In genomic region chr12:51821423-51822260, GRCh38 we compare ENCODE assay signal across 8 cellular contexts. TPM values are rescaled to one million over a fixed set of nuclear protein-coding genes. Genes with fewer than 3 reads are reported as not detected.
DNase-seq lines count a peak whose midpoint lies in the region; ATAC-seq, FAIRE-seq and TF ChIP-seq lines count a peak whose summit lies in the region.

No MANE protein-coding gene starts in this region.

- H4K20me1 ChIP-seq in HepG2 (ENCODE audit: insufficient read depth, low read length): no peaks in the 10 kb centered on the region

- no peaks in the 10 kb centered on the region for H3K79me2 ChIP-seq in HepG2 (ENCODE audit: insufficient read depth, low read length)

- CTCF ChIA-PET in HepG2 (lab: Yijun Ruan, JAX; ENCODE audit: low intra/inter-chr PET ratio, low total read pairs): no interaction called here

- no peak for TF ChIP-seq POLR2A in HepG2 (IDR thresholded peaks at IDR 0.05; ENCODE audit: insufficient read depth in 1 of 2, low read depth in 2 of 2, low read length in 2 of 2)
- TF ChIP-seq POLR2A in vagina (IDR thresholded peaks at IDR 0.05): no peak

- intact Hi-C loops in HepG2 (cut with micrococcal nuclease; ENCODE audit: unreplicated experiment): no loop called here
- intact Hi-C loops in vagina (cut with DNase I): no loop called here

- POLR2A ChIA-PET in HepG2 (lab: Yijun Ruan, JAX): no interaction called here

- DNase-seq in HepG2 (ENCODE audit: low spot score) (no peak), bronchial epithelial cell (ENCODE audit: low read depth) (no peak), vagina (ENCODE audit: extremely low spot score in 2 of 2) (no peak), DMS153 treated with DMSO at 0.1 percent for 48 hours (lab: John Stamatoyannopoulos, UW; ENCODE audit: unreplicated experiment) (no peak)

- H3K4me1 ChIP-seq in liver (ENCODE audit: control insufficient read depth in 4 of 4, insufficient read depth in 4 of 4, low read length in 3 of 4) (peaks cover 0 to 11% (median 6%) of the 10 kb centered on the region in 4 donors), HepG2 (ENCODE audit: insufficient read depth, low read length) (no peaks in the 10 kb centered on the region), mucosa of stomach (ENCODE audit: control insufficient read depth, insufficient read depth, low read length) (peaks cover 22% of the 10 kb centered on the region), vagina (peaks cover 16% of the 10 kb centered on the region)

- WGBS in liver: 65% methylated on average over 103 of the region's 103 CpGs
- 96% methylated on average over 64 of the region's 103 CpGs for WGBS in HepG2 (ENCODE audit: low lambda C conversion rate)

- H3K27ac ChIP-seq in liver (ENCODE audit: low read depth in 1 of 2, low read length in 2 of 2) (no peak overlapping the region), HepG2 (ENCODE audit: extremely low read length, insufficient read depth, low read length) (no peak overlapping the region), vagina (peak overlapping the region; percentile 10)

- TF ChIP-seq RAD21 in liver (IDR thresholded peaks at IDR 0.05) (no peak), HepG2 (CRISPR knock-in tag; IDR thresholded peaks at IDR 0.05) (no peak)

- ATAC-seq in HepG2: no peak
- ATAC-seq in HG03469 (IDR thresholded peaks at IDR 0.05; ENCODE audit: unreplicated experiment): no peak
- ATAC-seq in GM21528 (IDR thresholded peaks at IDR 0.05; ENCODE audit: low FRiP score, unreplicated experiment): no peak

- no TSS peak for BruUV-seq in HepG2 (replicated peaks; lab: Mats Ljungman, UMichigan)

- H3K4me3 ChIP-seq in liver (ENCODE audit: low read depth in 1 of 3, low read length in 3 of 3): peak overlapping the region in 2 of 3 donors; percentile 21 to 47
- no peak overlapping the region for H3K4me3 ChIP-seq in HepG2 (replicated peaks in 1 of 3; ENCODE audit: insufficient read depth in 1 of 3, low read depth in 2 of 3, low read length in 3 of 3)
- H3K4me3 ChIP-seq in bronchial epithelial cell (ENCODE audit: low read depth, low read length): peak overlapping the region; percentile 21
- peak overlapping the region; percentile 19 for H3K4me3 ChIP-seq in mucosa of stomach (ENCODE audit: low read length)
- peak overlapping the region; percentile 49 to 56 for H3K4me3 ChIP-seq in vagina

- TF ChIP-seq EP300 in HepG2 (IDR thresholded peaks at IDR 0.05; ENCODE audit: low read depth in 2 of 2, low read length in 2 of 2): no peak
- TF ChIP-seq EP300 in HepG2 (CRISPR knock-in tag; IDR thresholded peaks at IDR 0.05; ENCODE audit: borderline replicate concordance): no peak

- in situ Hi-C loops in HepG2 (cut with HindIII; ENCODE audit: extremely low pct_ligation_motif_present, low pct_unique_long_range_greater_than_20kb): no loop called here

- H2AFZ ChIP-seq in HepG2 (ENCODE audit: low read length): no peak overlapping the region

- H3K4me2 ChIP-seq in HepG2 (ENCODE audit: low read depth, low read length): no peak overlapping the region

- TF ChIP-seq CTCF in liver (IDR thresholded peaks at IDR 0.05; ENCODE audit: low read depth, low read length, missing input control) (no peak), HepG2 (CRISPR knock-in tag; IDR thresholded peaks at IDR 0.05) (no peak), bronchial epithelial cell (IDR thresholded peaks at IDR 0.05; ENCODE audit: insufficient read depth, low read length, severe bottlenecking) (no peak), vagina (IDR thresholded peaks at IDR 0.05) (no peak)

- H3K9ac ChIP-seq in liver (ENCODE audit: low read depth in 1 of 2, low read length in 2 of 2) (no peak overlapping the region), HepG2 (ENCODE audit: insufficient read depth, low read depth, low read length) (no peak overlapping the region), mucosa of stomach (ENCODE audit: low read length) (peak overlapping the region; percentile 78)

- no peaks in the 10 kb centered on the region for H3K36me3 ChIP-seq in liver (ENCODE audit: control insufficient read depth in 4 of 4, insufficient read depth in 3 of 4, low read depth in 1 of 4, low read length in 3 of 4)
- H3K36me3 ChIP-seq in HepG2 (replicated peaks in 1 of 2; ENCODE audit: control insufficient read depth in 1 of 2, insufficient read depth in 2 of 2, low read length in 2 of 2): no peaks in the 10 kb centered on the region
- H3K36me3 ChIP-seq in bronchial epithelial cell (ENCODE audit: control insufficient read depth, insufficient read depth, low read length): no peaks in the 10 kb centered on the region
- H3K36me3 ChIP-seq in mucosa of stomach (ENCODE audit: control insufficient read depth, insufficient read depth, low read length): no peaks in the 10 kb centered on the region
- H3K36me3 ChIP-seq in vagina: no peaks in the 10 kb centered on the region

- FAIRE-seq in HepG2 (lab: Jason Lieb, UNC) (no peak), bronchial epithelial cell (lab: Jason Lieb, UNC) (no peak)

- no peaks in the 10 kb centered on the region for H3K27me3 ChIP-seq in liver (ENCODE audit: control insufficient read depth in 4 of 4, insufficient read depth in 4 of 4, low read length in 3 of 4)
- H3K27me3 ChIP-seq in HepG2 (ENCODE audit: control insufficient read depth in 1 of 2, insufficient read depth in 2 of 2, low read length in 2 of 2): no peaks in the 10 kb centered on the region
- peaks cover 15% of the 10 kb centered on the region for H3K27me3 ChIP-seq in bronchial epithelial cell (ENCODE audit: control insufficient read depth, insufficient read depth, low read length)
- no peaks in the 10 kb centered on the region for H3K27me3 ChIP-seq in mucosa of stomach (ENCODE audit: control insufficient read depth, insufficient read depth, low read length)
- H3K27me3 ChIP-seq in vagina: no peaks in the 10 kb centered on the region

- H3K9me3 ChIP-seq in liver (ENCODE audit: control insufficient read depth in 4 of 4, low read length in 3 of 4) (no peaks in the 10 kb centered on the region), HepG2 (ENCODE audit: low read length) (no peaks in the 10 kb centered on the region), mucosa of stomach (ENCODE audit: control insufficient read depth, low read length) (no peaks in the 10 kb centered on the region), vagina (no peaks in the 10 kb centered on the region)

TF ChIP-seq in liver, 16 proteins besides CTCF, POLR2A, EP300 and RAD21:
- TF ChIP-seq RXRA (IDR thresholded peaks at IDR 0.05) (no peak), JUND (IDR thresholded peaks at IDR 0.05) (no peak)

TF ChIP-seq in HepG2, 621 proteins besides CTCF, POLR2A, EP300 and RAD21 (continues in another document):
- TF ChIP-seq ZNF317 (CRISPR knock-in tag; IDR thresholded peaks at IDR 0.05) (no peak), SKI (IDR thresholded peaks at IDR 0.05; ENCODE audit: partially characterized antibody) (no peak), USF2 (IDR thresholded peaks at IDR 0.05; ENCODE audit: low read depth, low read length) (no peak), USF2 (CRISPR knock-in tag; IDR thresholded peaks at IDR 0.05; ENCODE audit: borderline replicate concordance) (no peak), RCOR2 (CRISPR knock-in tag; IDR thresholded peaks at IDR 0.05) (no peak)

RNA-seq across cellular contexts. Expression of gene FIGNL2, which starts 26.9 kb away (rescaled TPM):
- total RNA-seq in liver (under 1 TPM; 0.33 to 0.70 TPM), HepG2 (2016; rRNA removed; fragmentation: Illumina TruSeq; extraction: Trizol) (0.76 and 1.00 TPM in 2 replicates), bronchial epithelial cell (not detected in 2 replicates), vagina (not detected)
- polyA plus RNA-seq in liver (under 1 TPM; 0.06 to 0.33 TPM), HepG2 (2011; rRNA removed) (0.82 and 1.2 TPM in 2 replicates)
- 0.10 and 0.18 TPM in 2 replicates for total RNA-seq in HepG2 (2016; cell fraction: cytosol; rRNA removed; fragmentation: Illumina TruSeq; extraction: Trizol; ENCODE audit: low read depth)
- 0.73 and 1.2 TPM in 2 replicates for total RNA-seq in HepG2 (2016; cell fraction: insoluble cytoplasmic fraction; rRNA removed; fragmentation: Illumina TruSeq; extraction: Trizol)
- 0.53 and 0.62 TPM in 2 replicates for total RNA-seq in HepG2 (2016; cell fraction: membrane; rRNA removed; fragmentation: Illumina TruSeq; extraction: Trizol)
- total RNA-seq in HepG2 (2016; cell fraction: nucleus; rRNA removed; fragmentation: Illumina TruSeq; extraction: Trizol): 0.56 and 0.78 TPM in 2 replicates
- polyA plus RNA-seq in HepG2 (2011; cell fraction: cytosol; rRNA removed): 0.99 and 1.2 TPM in 2 replicates
- polyA plus RNA-seq in HepG2 (2011; cell fraction: nucleus; rRNA removed): 0.87 and 1.0 TPM in 2 replicates
- 0.51 TPM in 2 replicates for polyA plus RNA-seq in HepG2 (2012)
- 0.06 and 0.07 TPM in 2 replicates for polyA plus RNA-seq in HepG2 (2016; cell fraction: cytosol; fragmentation: Illumina TruSeq; extraction: Trizol; ENCODE audit: low read depth)
- 1.6 TPM in 2 replicates for polyA plus RNA-seq in HepG2 (2016; cell fraction: insoluble cytoplasmic fraction; fragmentation: Illumina TruSeq; extraction: Trizol; ENCODE audit: low read depth)
- 0.46 and 0.47 TPM in 2 replicates for polyA plus RNA-seq in HepG2 (2016; cell fraction: membrane; fragmentation: Illumina TruSeq; extraction: Trizol; ENCODE audit: low read depth)
- 1.3 and 1.4 TPM in 2 replicates for polyA plus RNA-seq in HepG2 (2016; cell fraction: nucleus; fragmentation: Illumina TruSeq; extraction: Trizol; ENCODE audit: insufficient read depth, low read depth)
- 1.9 TPM in 1 of 2 replicates, not detected in the other for polyA minus RNA-seq in HepG2 (2011; rRNA and poly(A)+ RNA removed; ENCODE audit: low replicate concordance)
- polyA minus RNA-seq in HepG2 (2011; cell fraction: cytosol; rRNA and poly(A)+ RNA removed): 0.99 and 1.1 TPM in 2 replicates
- polyA minus RNA-seq in HepG2 (2011; cell fraction: nucleus; rRNA and poly(A)+ RNA removed): 0.50 and 0.77 TPM in 2 replicates

Comparison
In these comparisons a context has a peak if more than half of its experiments do, and no peak if none do; other contexts are left out.
1. H3K4me3 ChIP-seq: peak in liver (2 of 3), bronchial epithelial cell (single experiment), mucosa of stomach (single experiment) and vagina (2 of 2); none in HepG2 (0 of 3).